18 cellular contexts compared by ENCODE assay signal in the genomic region with DNA sequence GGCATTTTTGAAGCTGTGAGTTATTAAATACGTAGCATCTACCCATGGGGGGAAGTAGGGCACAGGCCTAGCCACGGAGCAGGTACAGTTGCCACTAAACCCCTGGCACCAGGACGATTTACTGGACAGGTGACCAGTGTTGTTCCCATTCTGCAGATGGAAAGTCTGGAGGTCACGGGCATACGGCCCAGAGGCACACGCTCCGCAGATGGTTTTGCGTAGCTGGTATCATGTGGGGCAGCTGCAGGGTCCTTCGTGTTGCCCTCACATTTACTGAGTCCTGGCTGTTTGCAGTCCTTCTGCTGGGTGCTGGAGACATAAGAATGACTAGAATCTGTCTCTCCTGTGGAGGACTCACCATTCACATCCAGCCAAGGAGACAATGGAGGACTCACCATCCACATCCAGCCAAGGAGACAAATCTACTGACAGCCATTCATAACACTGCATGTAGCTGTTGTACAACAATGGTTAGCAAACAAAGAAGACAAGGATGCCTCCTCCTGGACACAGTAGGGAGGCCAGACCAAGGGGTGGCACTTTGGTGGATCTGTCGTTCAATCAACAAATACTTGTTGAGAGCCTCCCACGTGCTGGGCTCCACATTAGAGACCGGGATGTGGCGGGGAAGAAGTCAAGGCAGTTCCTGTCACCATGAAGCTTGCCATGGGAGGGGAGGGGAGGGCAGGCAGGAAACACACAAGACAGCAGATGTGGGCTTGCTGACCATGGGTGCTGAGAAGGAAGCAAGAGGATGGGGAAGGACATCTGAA. TPM values are rescaled to one million over a fixed set of nuclear protein-coding genes. Genes with fewer than 3 reads are reported as not detected.
"Had no signal": no experiment of that assay in that cellular context is flagged by ENCODE, and none has a peak within 500 bp of the region (broad histone marks: within the 10 kb centered on the region; RNA-seq: fewer than 3 reads in every experiment).

No MANE protein-coding gene starts in this region.

- H3K9me3 Mint-ChIP-seq: activated T-helper 1 cell treated with anti-CD3 and anti-CD28 coated beads, Interleukin-12 subunit alpha, Interleukin-12 subunit beta, Interleukin-2, Interleukin-4 antibody, amounts not matched to agents 30 ng/mL and 10 ng/mL and 1 ng/mL, durations not matched to agents 14 hours and 24 hours and 36 hours; dendritic cell treated with granulocyte-macrophage colony-stimulating factor and Interleukin-4, amounts not matched to agents 40 ng/mL and 50 ng/mL, for 4 days; natural killer cell treated with Interleukin-12 subunit alpha and Interleukin-12 subunit beta and Interleukin-15 and Interleukin-18, amount 100 ng/mL, for 72 hours had no signal

- H3K36me3 ChIP-seq: prostate gland, sigmoid colon, thoracic aorta had no signal

- H3K4me3 Mint-ChIP-seq: activated CD8-positive, alpha-beta T cell treated with anti-CD3 and anti-CD28 coated beads for 36 hours; activated naive CD4-positive, alpha-beta T cell treated with anti-CD3 and anti-CD28 coated beads for 36 hours; activated T-helper 1 cell treated with anti-CD3 and anti-CD28 coated beads, Interleukin-12 subunit alpha, Interleukin-12 subunit beta, Interleukin-2, Interleukin-4 antibody, amounts not matched to agents 30 ng/mL and 10 ng/mL and 1 ng/mL, durations not matched to agents 14 hours and 24 hours and 36 hours; dendritic cell treated with granulocyte-macrophage colony-stimulating factor and Interleukin-4, amounts not matched to agents 40 ng/mL and 50 ng/mL, for 4 days; immature natural killer cell; natural killer cell treated with Interleukin-12 subunit alpha and Interleukin-12 subunit beta and Interleukin-15 and Interleukin-18, amount 100 ng/mL, for 72 hours had no signal

- ATAC-seq: activated CD8-positive, alpha-beta T cell treated with anti-CD3 and anti-CD28 coated beads for 36 hours; left cardiac atrium; stimulated activated naive CD8-positive, alpha-beta T cell treated with anti-CD3 and anti-CD28 coated beads, Interleukin-15, Interleukin-2, amounts not matched to agents 100 U/mL and 50 U/mL, for 24 hours had no signal

- H3K27ac ChIP-seq: thoracic aorta had no signal

- DNase-seq: activated CD4-positive, CD25-positive, alpha-beta regulatory T cell treated with anti-CD3 and anti-CD28 coated beads, Interleukin-2, amount 50 U/mL, for 72 hours; activated CD8-positive, alpha-beta memory T cell treated with anti-CD3 and anti-CD28 coated beads, Interleukin-2, amount 50 U/mL, for 4 hours; activated CD8-positive, alpha-beta T cell treated with anti-CD3 and anti-CD28 coated beads for 36 hours; activated naive CD4-positive, alpha-beta T cell treated with anti-CD3 and anti-CD28 coated beads for 36 hours; erythroblast; immature natural killer cell; left cardiac atrium; occipital lobe; sigmoid colon; stimulated activated CD4-positive, alpha-beta T cell treated with anti-CD3 and anti-CD28 coated beads, Interleukin-4, amount 100 ng/mL, for 1 hour; stimulated activated CD8-positive, alpha-beta memory T cell treated with anti-CD3 and anti-CD28 coated beads, Interleukin-4, amount 100 ng/mL, for 48 hours; stimulated activated naive CD8-positive, alpha-beta T cell treated with anti-CD3 and anti-CD28 coated beads, Interleukin-15, Interleukin-2, amounts not matched to agents 100 U/mL and 50 U/mL, for 24 hours had no signal

- H3K36me3 Mint-ChIP-seq: immature natural killer cell had no signal

- H3K27ac Mint-ChIP-seq: activated CD8-positive, alpha-beta T cell treated with anti-CD3 and anti-CD28 coated beads for 36 hours; activated naive CD4-positive, alpha-beta T cell treated with anti-CD3 and anti-CD28 coated beads for 36 hours; activated T-helper 1 cell treated with anti-CD3 and anti-CD28 coated beads, Interleukin-12 subunit alpha, Interleukin-12 subunit beta, Interleukin-2, Interleukin-4 antibody, amounts not matched to agents 30 ng/mL and 10 ng/mL and 1 ng/mL, durations not matched to agents 14 hours and 24 hours and 36 hours; dendritic cell treated with granulocyte-macrophage colony-stimulating factor and Interleukin-4, amounts not matched to agents 40 ng/mL and 50 ng/mL, for 4 days; immature natural killer cell; natural killer cell treated with Interleukin-12 subunit alpha and Interleukin-12 subunit beta and Interleukin-15 and Interleukin-18, amount 100 ng/mL, for 72 hours had no signal

- H3K9me3 ChIP-seq: prostate gland, sigmoid colon, thoracic aorta had no signal

- H3K27me3 ChIP-seq: sigmoid colon had no signal

- H3K4me1 Mint-ChIP-seq: immature natural killer cell had no signal

- H3K4me3 ChIP-seq: prostate gland, sigmoid colon, thoracic aorta had no signal

RNA-seq across cellular contexts. Expression of a gene that starts 24.9 kb away (rescaled TPM):
- total RNA-seq: activated CD8-positive, alpha-beta T cell treated with anti-CD3 and anti-CD28 coated beads for 36 hours; activated naive CD4-positive, alpha-beta T cell treated with anti-CD3 and anti-CD28 coated beads for 36 hours; activated T-helper 1 cell treated with anti-CD3 and anti-CD28 coated beads, Interleukin-12 subunit alpha, Interleukin-12 subunit beta, Interleukin-2, Interleukin-4 antibody, amounts not matched to agents 30 ng/mL and 10 ng/mL and 1 ng/mL, durations not matched to agents 14 hours and 24 hours and 36 hours; natural killer cell treated with Interleukin-12 subunit alpha and Interleukin-12 subunit beta and Interleukin-15 and Interleukin-18, amount 100 ng/mL, for 72 hours; T-helper 2 cell treated with Interferon-gamma antibody and Interleukin-4, amounts not matched to agents 100 ng/mL and 5 ng/mL, for 36 hours had no signal
